In the genomic region with DNA sequence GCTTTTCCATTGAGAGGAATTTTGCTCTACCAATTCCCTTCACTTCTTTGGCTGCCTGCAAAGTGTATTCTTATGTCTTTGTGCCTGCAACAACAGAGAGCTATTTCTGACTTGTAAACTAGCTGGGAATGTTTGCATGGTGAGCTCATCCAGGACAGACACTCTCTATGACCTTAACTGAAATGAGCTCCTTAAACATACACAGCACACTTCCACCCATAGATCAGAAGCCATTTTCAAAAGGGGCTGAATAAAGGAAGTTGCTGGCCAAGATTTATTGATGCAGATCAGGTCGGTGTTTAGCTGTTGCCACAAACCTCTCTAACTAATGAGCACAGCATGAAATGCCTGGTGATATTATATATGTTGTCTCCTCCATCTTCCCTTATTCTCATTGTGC, we compare ENCODE assay signal across 10 cellular contexts.
DNase-seq lines count a peak whose midpoint lies in the region; ATAC-seq, FAIRE-seq and TF ChIP-seq lines count a peak whose summit lies in the region.
"Had no signal": no experiment of that assay in that cellular context is flagged by ENCODE, and none has a peak within 500 bp of the region (broad histone marks: within the 10 kb centered on the region; RNA-seq: fewer than 3 reads in every experiment).

No MANE protein-coding gene starts in this region.

- dilution Hi-C loops in endothelial cell of umbilical vein (cut with MboI; ENCODE audit: extremely low pct_ligation_motif_present, low sequenced_read_pairs) = no loop called here

- DNase-seq in AG04450 (ENCODE audit: low read depth, low spot score) (peak; percentile 71), endothelial cell of umbilical vein (ENCODE audit: low read depth, low spot score) (peak; percentile 90), mesothelial cell of epicardium (ENCODE audit: low spot score in 2 of 2, unreplicated experiment in 2 of 2) (no peak), erythroblast (lab: John Stamatoyannopoulos, UW) (no peak)
- DNase-seq in stimulated activated CD4-positive, alpha-beta T cell treated with anti-CD3 and anti-CD28 coated beads, Interleukin-1b, Interleukin-23, amount 100 ng/mL, for 48 hours = no peak
- DNase-seq: NCI-H526 treated with DMSO at 0.1 percent for 48 hours, posterior cingulate gyrus had no signal

- no peaks in the 10 kb centered on the region for H3K9me3 ChIP-seq in AG04450 (ENCODE audit: control insufficient read depth, insufficient read depth, low read length)
- H3K9me3 ChIP-seq in Loucy (ENCODE audit: insufficient read depth, low read depth, low read length) = no peaks in the 10 kb centered on the region
- no peaks in the 10 kb centered on the region for H3K9me3 ChIP-seq in endothelial cell of umbilical vein (replicated peaks; ENCODE audit: control insufficient read depth, insufficient read depth, low read length)

- no TSS peak for BruUV-seq in endothelial cell of umbilical vein (replicated peaks; lab: Mats Ljungman, UMichigan)

- no peak for ATAC-seq in HG02642 (IDR thresholded peaks at IDR 0.05; ENCODE audit: poor library complexity, unreplicated experiment)
- no peak for ATAC-seq in HG02973 (IDR thresholded peaks at IDR 0.05; ENCODE audit: unreplicated experiment)

- H4K20me1 ChIP-seq in Loucy (ENCODE audit: insufficient read depth, low read length, poor library complexity, severe bottlenecking) (no peaks in the 10 kb centered on the region), endothelial cell of umbilical vein (replicated peaks; ENCODE audit: control insufficient read depth, extremely low read depth, insufficient read depth, low read length) (no peaks in the 10 kb centered on the region)

- no peaks in the 10 kb centered on the region for H3K79me2 ChIP-seq in Loucy (ENCODE audit: insufficient read depth, low read length)
- no peaks in the 10 kb centered on the region for H3K79me2 ChIP-seq in endothelial cell of umbilical vein (ENCODE audit: control insufficient read depth, insufficient read depth, low read length)

- no peaks in the 10 kb centered on the region for H3K9me3 Mint-ChIP-seq in mesothelial cell of epicardium

- no peak overlapping the region for H3K9ac ChIP-seq in Loucy (ENCODE audit: low read depth, low read length, poor library complexity, severe bottlenecking)
- peak overlapping the region; percentile 66 for H3K9ac ChIP-seq in endothelial cell of umbilical vein (replicated peaks; ENCODE audit: extremely low read depth, insufficient read depth, low read length)

- POLR2A ChIA-PET in AG04450 (lab: Yijun Ruan, JAX) = interaction anchor here (1.0 kb wide), 1 partner anchor 49 kb away, joined by 3 read pairs; no protein-coding TSS in a partner anchor
- POLR2A ChIA-PET in endothelial cell of umbilical vein (lab: Charles Lee) = interaction anchor here (0.6 kb wide), 1 partner anchor 291 kb away, joined by 6 read pairs; no protein-coding TSS in a partner anchor

- H3K4me2 ChIP-seq in Loucy (ENCODE audit: low read depth, low read length, poor library complexity, severe bottlenecking) = peak overlapping the region; percentile 8
- peak overlapping the region; percentile 78 for H3K4me2 ChIP-seq in endothelial cell of umbilical vein (ENCODE audit: insufficient read depth, low read length)

- peak overlapping the region; percentile 14; the same call in 1 of the 2 replicates for H3K4me3 ChIP-seq in AG04450 (ENCODE audit: low read depth, low read length)
- H3K4me3 ChIP-seq in Loucy (ENCODE audit: low read length, poor library complexity, severe bottlenecking) = no peak overlapping the region
- no peak overlapping the region for H3K4me3 ChIP-seq in endothelial cell of umbilical vein (replicated peaks in 1 of 3; ENCODE audit: insufficient read depth in 1 of 3, low read depth in 1 of 3, low read length in 3 of 3)

- peak overlapping the region; percentile 96 for H3K27ac Mint-ChIP-seq in mesothelial cell of epicardium

- H3K4me1 ChIP-seq in Loucy (ENCODE audit: insufficient read depth, low read length, poor library complexity, severe bottlenecking) = peaks cover 29% of the 10 kb centered on the region
- H3K4me1 ChIP-seq in endothelial cell of umbilical vein (ENCODE audit: control insufficient read depth, extremely low read depth, insufficient read depth, low read length) = peaks cover 39% of the 10 kb centered on the region

- peaks cover 2% of the 10 kb centered on the region for H3K36me3 Mint-ChIP-seq in mesothelial cell of epicardium

- intact Hi-C loops in endothelial cell of umbilical vein (cut with micrococcal nuclease) = no loop called here

- peaks cover 37% of the 10 kb centered on the region for H3K4me1 Mint-ChIP-seq in mesothelial cell of epicardium

- peak; percentile 92 for FAIRE-seq in endothelial cell of umbilical vein (lab: Jason Lieb, UNC)

- H3K36me3 ChIP-seq in Loucy (ENCODE audit: insufficient read depth, low read length) = no peaks in the 10 kb centered on the region
- no peaks in the 10 kb centered on the region for H3K36me3 ChIP-seq in endothelial cell of umbilical vein (ENCODE audit: control insufficient read depth in 2 of 2, extremely low read depth in 1 of 2, insufficient read depth in 2 of 2, low read length in 2 of 2)

- H3K4me3 Mint-ChIP-seq in mesothelial cell of epicardium = no peak overlapping the region

- H3K9me1 ChIP-seq in endothelial cell of umbilical vein (replicated peaks; ENCODE audit: control insufficient read depth, extremely low read depth, insufficient read depth, low read length) = no peaks in the 10 kb centered on the region

- CTCF ChIA-PET in AG04450 (lab: Charles Lee) (interaction anchor here (0.7 kb wide), 1 partner anchor 306 kb away, joined by 3 read pairs; no protein-coding TSS in a partner anchor), endothelial cell of umbilical vein (lab: Charles Lee) (interaction anchor here (0.8 to 2.9 kb wide), 6 partner anchors 18 to 471 kb away, joined by 3 to 12 read pairs (median 4); no protein-coding TSS in a partner anchor)

- H3F3A ChIP-seq in Loucy (ENCODE audit: low read depth) = no peaks in the 10 kb centered on the region

- H3K27ac ChIP-seq in AG04450 (ENCODE audit: low read depth, low read length) (peak overlapping the region; percentile 73), endothelial cell of umbilical vein (ENCODE audit: insufficient read depth, low read depth, low read length) (peak overlapping the region; percentile 66)

- H2AFZ ChIP-seq in Loucy (ENCODE audit: low read length) = peak overlapping the region; percentile 49
- peak overlapping the region; percentile 62 for H2AFZ ChIP-seq in endothelial cell of umbilical vein (ENCODE audit: low read depth, low read length)

- H3K27me3 Mint-ChIP-seq in mesothelial cell of epicardium (ENCODE audit: low read depth) = no peaks in the 10 kb centered on the region

- TF ChIP-seq CTCF in AG04450 (IDR thresholded peaks at IDR 0.05; ENCODE audit: low read depth, low read length) = no peak
- no peak for TF ChIP-seq CTCF in Loucy (conservative IDR thresholded peaks at IDR 0.05; ENCODE audit: low read length)
- TF ChIP-seq CTCF in endothelial cell of umbilical vein (IDR thresholded peaks at IDR 0.05; ENCODE audit: extremely low read depth in 1 of 2, insufficient read depth in 1 of 2, low read depth in 1 of 2, low read length in 2 of 2) = no peak
- no peak for TF ChIP-seq CTCF in mesothelial cell of epicardium (IDR thresholded peaks at IDR 0.05; ENCODE audit: unreplicated experiment)

- TF ChIP-seq POLR2A in endothelial cell of umbilical vein (IDR thresholded peaks at IDR 0.05; ENCODE audit: low read depth, low read length) (no peak), erythroblast (IDR thresholded peaks at IDR 0.05; ENCODE audit: low read length) (no peak)

- H3K27me3 ChIP-seq in AG04450 (ENCODE audit: control insufficient read depth, insufficient read depth, low read length) (no peaks in the 10 kb centered on the region), Loucy (ENCODE audit: insufficient read depth, low read length, poor library complexity, severe bottlenecking) (no peaks in the 10 kb centered on the region), endothelial cell of umbilical vein (ENCODE audit: control insufficient read depth in 2 of 2, insufficient read depth in 2 of 2, low read length in 2 of 2) (no peaks in the 10 kb centered on the region)

- no peaks in the 10 kb centered on the region for H3K9me2 ChIP-seq in Loucy (replicated peaks; ENCODE audit: low read depth, low read length)

TF ChIP-seq in endothelial cell of umbilical vein, 7 proteins besides CTCF, POLR2A, EP300 and RAD21:
- TF ChIP-seq MAX (IDR thresholded peaks at IDR 0.05; ENCODE audit: insufficient read depth, insufficient read length) = no peak
- peak; percentile 72 for TF ChIP-seq JUN (IDR thresholded peaks at IDR 0.05; ENCODE audit: borderline replicate concordance, insufficient read depth, insufficient read length, low read depth)
- peak; percentile 39 for TF ChIP-seq FOS (IDR thresholded peaks at IDR 0.05; ENCODE audit: borderline replicate concordance, insufficient read depth, low read length)
- peak; percentile 51 for TF ChIP-seq POLR2AphosphoS5 (IDR thresholded peaks at IDR 0.05; ENCODE audit: insufficient read depth, low read depth, low read length)
- no peak for TF ChIP-seq MYC (IDR thresholded peaks at IDR 0.05; ENCODE audit: low read depth, low read length)
- peak; percentile 16 for TF ChIP-seq GATA2 (IDR thresholded peaks at IDR 0.05; ENCODE audit: insufficient read depth, insufficient read length, low read depth, low read length)

Comparison
In these comparisons a context has a peak if more than half of its experiments do, and no peak if none do; other contexts are left out.
1. DNase-seq: peak in AG04450 (single experiment) and endothelial cell of umbilical vein (single experiment); none in mesothelial cell of epicardium (0 of 2), erythroblast (0 of 2) and stimulated activated CD4-positive, alpha-beta T cell treated with anti-CD3 and anti-CD28 coated beads, Interleukin-1b, Interleukin-23, amount 100 ng/mL, for 48 hours (single experiment).